ENCODE assay signal across 1 cellular context in the genomic region with DNA sequence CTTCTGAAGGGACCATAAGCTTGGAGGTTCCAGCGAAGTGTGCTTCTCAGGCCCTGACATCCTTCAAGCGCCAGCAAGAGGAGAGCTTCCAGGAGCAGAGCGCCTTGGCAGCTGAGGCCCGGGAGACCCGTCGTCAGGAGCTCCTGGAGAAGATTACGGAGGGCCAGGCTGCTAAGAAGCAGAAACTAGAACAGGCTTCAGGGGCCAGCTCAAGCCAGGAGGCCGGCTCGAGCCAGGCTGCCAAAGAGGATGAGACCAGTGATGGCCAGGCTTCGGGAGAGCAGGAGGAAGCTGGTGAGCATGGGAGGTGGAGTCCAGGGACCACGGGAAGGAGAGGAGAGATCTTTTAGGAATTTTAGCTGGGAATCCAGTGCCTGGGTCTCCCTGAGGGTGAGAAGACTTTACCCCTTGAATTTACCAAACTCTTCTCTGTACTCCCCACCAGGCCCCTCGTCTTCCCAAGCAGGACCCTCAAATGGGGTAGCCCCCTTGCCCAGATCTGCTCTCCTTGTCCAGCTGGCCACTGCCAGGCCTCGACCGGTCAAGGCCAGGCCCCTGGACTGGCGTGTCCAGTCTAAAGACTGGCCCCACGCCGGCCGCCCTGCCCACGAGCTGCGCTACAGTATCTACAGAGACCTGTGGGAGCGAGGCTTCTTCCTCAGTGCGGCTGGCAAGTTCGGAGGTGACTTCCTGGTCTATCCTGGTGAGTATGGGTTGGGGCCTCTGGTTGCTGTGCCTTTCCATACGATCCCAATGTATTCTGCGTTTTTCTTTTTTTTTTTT.
TF ChIP-seq lines count a peak whose summit lies in the region.

No MANE protein-coding gene starts in this region.

TF ChIP-seq in IMR-90, 13 proteins besides CTCF, POLR2A, EP300 and RAD21:
- no peak for TF ChIP-seq MAZ (IDR thresholded peaks at IDR 0.05; ENCODE audit: borderline replicate concordance, low read depth, low read length)
- TF ChIP-seq BHLHE40 (IDR thresholded peaks at IDR 0.05; ENCODE audit: low read depth, low read length), result no peak
- no peak for TF ChIP-seq MAFK (IDR thresholded peaks at IDR 0.05; ENCODE audit: low read depth, low read length)
- peak; percentile 4; the same call in 1 of the 2 replicates for TF ChIP-seq MXI1 (IDR thresholded peaks at IDR 0.05; ENCODE audit: borderline replicate concordance, low read depth, low read length)
- TF ChIP-seq FOS (IDR thresholded peaks at IDR 0.05; ENCODE audit: low read depth, low read length), result no peak
